In genomic region chr2:217801711-217802110, GRCh38 we compare ENCODE assay signal across 29 cellular contexts.
DNase-seq lines count a peak whose midpoint lies in the region; ATAC-seq and TF ChIP-seq lines count a peak whose summit lies in the region.
"Had no signal": no experiment of that assay in that cellular context is flagged by ENCODE, and none has a peak within 500 bp of the region (broad histone marks: within the 10 kb centered on the region; RNA-seq: fewer than 3 reads in every experiment).

No MANE protein-coding gene starts in this region.

- in situ Hi-C loops in gastrocnemius medialis (cut with MboI; ENCODE audit: low sequenced_read_pairs in 4 of 4), result no loop called here

- H3K9me3 Mint-ChIP-seq in WTC11, result peaks cover 4% of the 10 kb centered on the region; the same call in 1 of the 2 replicates
- H3K9me3 Mint-ChIP-seq: effector memory CD8-positive, alpha-beta T cell had no signal

- no peak overlapping the region for H2BK5ac ChIP-seq in mesendoderm (ENCODE audit: low read length)

- H3K27ac Mint-ChIP-seq in WTC11, result no peak overlapping the region
- H3K27ac Mint-ChIP-seq: activated naive CD4-positive, alpha-beta T cell treated with anti-CD3 and anti-CD28 coated beads, Interleukin-2, amount 50 U/mL, for 72 hours; activated T-helper 1 cell treated with anti-CD3 and anti-CD28 coated beads, Interleukin-12 subunit alpha, Interleukin-12 subunit beta, Interleukin-2, Interleukin-4 antibody, amounts not matched to agents 30 ng/mL and 10 ng/mL and 1 ng/mL, durations not matched to agents 14 hours and 24 hours and 36 hours; natural killer cell treated with Interleukin-12 subunit alpha and Interleukin-12 subunit beta and Interleukin-15 and Interleukin-18, amount 100 ng/mL, for 72 hours; stimulated activated naive B cell treated with anti-CD40 and anti-IgM and Interleukin-4, amounts not matched to agents 10 μg/mL and 1 μg/mL and 100 μg/mL, for 72 hours had no signal

- H3K4me1 Mint-ChIP-seq in WTC11, result peaks cover 3% of the 10 kb centered on the region

- no peaks in the 10 kb centered on the region for H3K79me2 ChIP-seq in mesendoderm (ENCODE audit: control insufficient read depth, insufficient read depth, low read length)

- H3K36me3 ChIP-seq in lower lobe of right lung (peaks cover 74% of the 10 kb centered on the region), gastrocnemius medialis (peaks cover 0 to 40% of the 10 kb centered on the region in 2 donors), mesendoderm (ENCODE audit: control insufficient read depth, insufficient read depth, low read length) (no peaks in the 10 kb centered on the region)
- H3K36me3 ChIP-seq: colonic mucosa had no signal

- H3K4ac ChIP-seq in mesendoderm (ENCODE audit: low read depth, low read length), result no peak overlapping the region

- no peak overlapping the region for H4K8ac ChIP-seq in mesendoderm (ENCODE audit: low read depth, low read length)

- ATAC-seq in WTC11 (no peak), lower lobe of right lung (no peak), gastrocnemius medialis (no peak), HG03442 (IDR thresholded peaks at IDR 0.05; ENCODE audit: unreplicated experiment) (no peak)
- ATAC-seq: activated naive CD4-positive, alpha-beta T cell treated with anti-CD3 and anti-CD28 coated beads, Interleukin-2, amount 50 U/mL, for 72 hours; effector memory CD8-positive, alpha-beta T cell; left lung; PC-3; stimulated activated naive B cell treated with anti-CD40 and anti-IgM and Interleukin-4, amounts not matched to agents 10 μg/mL and 1 μg/mL and 100 μg/mL, for 72 hours had no signal

- TF ChIP-seq POLR2A in gastrocnemius medialis (IDR thresholded peaks at IDR 0.05), result no peak

- no peak overlapping the region for H4K5ac ChIP-seq in mesendoderm (ENCODE audit: low read length)

- no peak overlapping the region for H3K56ac ChIP-seq in mesendoderm (ENCODE audit: low read length)

- no peak overlapping the region for H2BK15ac ChIP-seq in mesendoderm (replicated peaks; ENCODE audit: low read depth)

- no peaks in the 10 kb centered on the region for H3K27me3 ChIP-seq in lower lobe of right lung (ENCODE audit: low read depth)
- H3K27me3 ChIP-seq in gastrocnemius medialis, result no peaks in the 10 kb centered on the region
- H3K27me3 ChIP-seq in mesendoderm (ENCODE audit: insufficient read depth, low read length, poor library complexity), result no peaks in the 10 kb centered on the region
- H3K27me3 ChIP-seq: BLaER1, colonic mucosa, left lung, transverse colon had no signal

- H3K27me3 Mint-ChIP-seq in WTC11 (ENCODE audit: low read depth), result no peaks in the 10 kb centered on the region

- DNase-seq in 8988T, result peak; percentile 5
- peak; percentile 5 for DNase-seq in WTC11 (ENCODE audit: low spot score)
- no peak for DNase-seq in lower lobe of right lung
- peak; percentile 2 to 27 for DNase-seq in gastrocnemius medialis
- DNase-seq in mesendoderm, result no peak
- DNase-seq in DMS153 treated with DMSO at 0.1 percent for 48 hours (lab: John Stamatoyannopoulos, UW; ENCODE audit: unreplicated experiment), result no peak
- DNase-seq in nucleus accumbens (lab: John Stamatoyannopoulos, UW), result no peak
- DNase-seq: ACHN; activated CD4-positive, alpha-beta T cell treated with anti-CD3 and anti-CD28 coated beads, Interleukin-2, amount 50 U/mL, for 48 hours; activated CD4-positive, CD25-positive, alpha-beta regulatory T cell; colonic mucosa; COR-L47; effector memory CD8-positive, alpha-beta T cell; foreskin melanocyte; hippocampal formation; left lung; NCI-H1092 treated with DMSO at 0.1 percent for 48 hours; NCI-H187 treated with DMSO at 0.1 percent for 48 hours; NCI-H524 treated with DMSO at 0.1 percent for 48 hours; NK-92 treated with Interleukin-12 subunit alpha and Interleukin-12 subunit beta, amount 100 ng/mL, for 24 hours; PC-3; stimulated activated CD4-positive, alpha-beta T cell treated with anti-CD3 and anti-CD28 coated beads, Interleukin-4, amount 100 ng/mL, for 4 hours; stimulated activated naive B cell treated with anti-CD40 and anti-IgM and Interleukin-4, amounts not matched to agents 10 μg/mL and 1 μg/mL and 100 μg/mL, for 72 hours; transverse colon had no signal

- no peak overlapping the region for H3K9ac ChIP-seq in mesendoderm (ENCODE audit: low read length)
- H3K9ac ChIP-seq: BLaER1 had no signal

- H3K4me3 ChIP-seq in lower lobe of right lung, result no peak overlapping the region
- H3K4me3 ChIP-seq in gastrocnemius medialis, result no peak overlapping the region
- H3K4me3 ChIP-seq in mesendoderm (ENCODE audit: low read length), result no peak overlapping the region
- H3K4me3 ChIP-seq: BLaER1, colonic mucosa, left lung, transverse colon had no signal

- H3K4me2 ChIP-seq in mesendoderm (ENCODE audit: low read length), result no peak overlapping the region
- H3K4me2 ChIP-seq: BLaER1 had no signal

- no peak overlapping the region for H3K18ac ChIP-seq in mesendoderm (ENCODE audit: low read length)

- H3K4me1 ChIP-seq in lower lobe of right lung (peaks cover 46% of the 10 kb centered on the region), gastrocnemius medialis (peaks cover 37 to 61% of the 10 kb centered on the region in 2 donors), mesendoderm (ENCODE audit: control insufficient read depth, low read depth, low read length) (no peaks in the 10 kb centered on the region)
- H3K4me1 ChIP-seq: colonic mucosa had no signal

- WGBS in mesendoderm (ENCODE audit: extremely low coverage, insufficient coverage, low lambda C conversion rate), result no CpG with 5 or more reads among the region's 8 CpGs

- H3K36me3 Mint-ChIP-seq in WTC11, result no peaks in the 10 kb centered on the region
- H3K36me3 Mint-ChIP-seq: activated naive CD4-positive, alpha-beta T cell treated with anti-CD3 and anti-CD28 coated beads, Interleukin-2, amount 50 U/mL, for 72 hours; natural killer cell treated with Interleukin-12 subunit alpha and Interleukin-12 subunit beta and Interleukin-15 and Interleukin-18, amount 100 ng/mL, for 72 hours; stimulated activated naive B cell treated with anti-CD40 and anti-IgM and Interleukin-4, amounts not matched to agents 10 μg/mL and 1 μg/mL and 100 μg/mL, for 72 hours had no signal

- no peak overlapping the region for H3K23ac ChIP-seq in mesendoderm (ENCODE audit: low read length)

- H3K27ac ChIP-seq in lower lobe of right lung (peak overlapping the region; percentile 12), gastrocnemius medialis (peak overlapping the region; percentile 73 to 83 (median 81)), mesendoderm (ENCODE audit: low read depth, low read length) (no peak overlapping the region)
- H3K27ac ChIP-seq: BLaER1, colonic mucosa had no signal

- intact Hi-C loops in lower lobe of right lung (cut with DNase I), result no loop called here
- intact Hi-C loops in gastrocnemius medialis (cut with DNase I; ENCODE audit: low total_unique reads), result no loop called here

- no peak overlapping the region for H2BK120ac ChIP-seq in mesendoderm (ENCODE audit: low read depth, low read length)

- H3K79me1 ChIP-seq in mesendoderm (ENCODE audit: low read length), result no peaks in the 10 kb centered on the region

- TF ChIP-seq CTCF in WTC11 (IDR thresholded peaks at IDR 0.05), result no peak
- no peak for TF ChIP-seq CTCF in lower lobe of right lung (IDR thresholded peaks at IDR 0.05)
- TF ChIP-seq CTCF in gastrocnemius medialis (IDR thresholded peaks at IDR 0.05 in 4 of 5, conservative IDR thresholded peaks at IDR 0.05 in 1 of 5), result no peak

- CTCF ChIA-PET in WTC11 (lab: Charles Lee), result interaction anchor here (0.6 to 2.4 kb wide), 5 partner anchors 13 to 1106 kb away, joined by 3 to 7 read pairs (median 5); partner anchors contain the start of gene IGFBP5

- POLR2A ChIA-PET in WTC11 (lab: Charles Lee), result no interaction called here

- no peak overlapping the region for H3K4me3 Mint-ChIP-seq in WTC11
- H3K4me3 Mint-ChIP-seq: activated T-helper 1 cell treated with anti-CD3 and anti-CD28 coated beads, Interleukin-12 subunit alpha, Interleukin-12 subunit beta, Interleukin-2, Interleukin-4 antibody, amounts not matched to agents 30 ng/mL and 10 ng/mL and 1 ng/mL, durations not matched to agents 14 hours and 24 hours and 36 hours; effector memory CD8-positive, alpha-beta T cell; natural killer cell treated with Interleukin-12 subunit alpha and Interleukin-12 subunit beta and Interleukin-15 and Interleukin-18, amount 100 ng/mL, for 72 hours; stimulated activated naive B cell treated with anti-CD40 and anti-IgM and Interleukin-4, amounts not matched to agents 10 μg/mL and 1 μg/mL and 100 μg/mL, for 72 hours had no signal

- no peak overlapping the region for H2AK5ac ChIP-seq in mesendoderm (ENCODE audit: low read length)

- H3K9me3 ChIP-seq in lower lobe of right lung (no peaks in the 10 kb centered on the region), gastrocnemius medialis (no peaks in the 10 kb centered on the region)
- H3K9me3 ChIP-seq: BLaER1, colonic mucosa, left lung, transverse colon had no signal

TF ChIP-seq in WTC11, 78 proteins besides CTCF, POLR2A, EP300 and RAD21 (continues in another document):
- TF ChIP-seq, protein P1, sequence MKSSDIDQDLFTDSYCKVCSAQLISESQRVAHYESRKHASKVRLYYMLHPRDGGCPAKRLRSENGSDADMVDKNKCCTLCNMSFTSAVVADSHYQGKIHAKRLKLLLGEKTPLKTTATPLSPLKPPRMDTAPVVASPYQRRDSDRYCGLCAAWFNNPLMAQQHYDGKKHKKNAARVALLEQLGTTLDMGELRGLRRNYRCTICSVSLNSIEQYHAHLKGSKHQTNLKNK (CRISPR knock-in tag; IDR thresholded peaks at IDR 0.05), result no peak
- no peak for TF ChIP-seq NR2C2 (CRISPR knock-in tag; IDR thresholded peaks at IDR 0.05)
- TF ChIP-seq PRRX2 (CRISPR knock-in tag; IDR thresholded peaks at IDR 0.05), result no peak
- TF ChIP-seq FOXP4 (CRISPR knock-in tag; IDR thresholded peaks at IDR 0.05), result no peak
- no peak for TF ChIP-seq ZBTB21 (CRISPR knock-in tag; IDR thresholded peaks at IDR 0.05; ENCODE audit: borderline replicate concordance)
- no peak for TF ChIP-seq JUN (CRISPR knock-in tag; IDR thresholded peaks at IDR 0.05)
- no peak for TF ChIP-seq ZNF317 (CRISPR knock-in tag; IDR thresholded peaks at IDR 0.05; ENCODE audit: borderline replicate concordance, low read depth)
- no peak for TF ChIP-seq EMX1 (CRISPR knock-in tag; IDR thresholded peaks at IDR 0.05)

Comparison
In these comparisons a context has a peak if more than half of its experiments do, and no peak if none do; other contexts are left out.
1. DNase-seq: peak in 8988T (single experiment), WTC11 (single experiment) and gastrocnemius medialis (2 of 2); none in lower lobe of right lung (single experiment), mesendoderm (single experiment), DMS153 treated with DMSO at 0.1 percent for 48 hours (single experiment) and nucleus accumbens (0 of 56).